8 cellular contexts compared by ENCODE assay signal in the genomic region with DNA sequence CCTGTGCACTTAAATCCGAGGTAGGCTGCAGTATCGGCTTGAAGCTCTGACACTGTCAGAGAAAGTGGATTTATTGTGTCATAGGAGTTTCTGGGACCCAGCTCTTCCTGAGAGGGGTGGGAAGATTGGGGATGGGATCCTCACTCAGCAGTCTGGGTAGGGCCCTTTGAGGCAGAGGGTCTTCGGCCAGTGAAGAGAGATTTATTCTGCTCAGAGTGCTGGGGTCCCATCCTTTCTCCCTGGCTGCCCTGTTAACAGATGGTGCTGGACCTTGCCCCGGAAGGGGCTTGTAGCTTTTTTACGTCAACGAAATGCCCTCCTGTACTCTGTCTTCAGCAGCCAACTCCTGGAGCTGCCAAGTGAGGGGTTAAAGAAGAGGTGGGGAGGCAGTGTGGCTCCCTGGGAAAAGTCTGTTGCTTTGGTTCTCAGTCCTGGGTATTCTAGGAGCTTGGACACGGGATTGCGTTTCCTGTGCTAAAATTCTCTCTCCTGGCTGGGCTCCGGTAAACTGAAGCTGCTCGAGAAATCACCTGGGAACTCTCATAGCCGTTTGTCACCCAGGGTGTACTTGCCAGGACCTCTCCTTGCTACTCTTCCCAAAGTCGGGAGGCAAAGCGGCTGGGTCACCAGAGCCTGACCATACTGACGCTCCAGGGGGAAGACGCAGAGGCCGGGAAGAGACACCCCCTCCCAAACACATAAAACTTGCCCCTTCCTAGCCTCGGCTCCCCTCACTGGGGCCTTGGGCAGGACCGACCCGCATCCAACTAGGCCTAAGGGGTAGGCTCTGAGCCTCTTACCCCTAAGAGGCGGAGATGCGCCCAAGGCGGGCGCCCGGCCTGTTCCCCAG. TPM values are rescaled to one million over a fixed set of nuclear protein-coding genes. Genes with fewer than 3 reads are reported as not detected.
A peak's percentile ranks its signal among the peaks of the same experiment; 100 is the strongest.
DNase-seq lines count a peak whose midpoint lies in the region; ATAC-seq, FAIRE-seq and TF ChIP-seq lines count a peak whose summit lies in the region.

No MANE protein-coding gene starts in this region.

- H3K9me2 ChIP-seq in neural cell (ENCODE audit: insufficient read depth, low read length), result no peaks in the 10 kb centered on the region

- peaks cover 27% of the 10 kb centered on the region for H3K79me2 ChIP-seq in neural cell (replicated peaks; ENCODE audit: insufficient read depth, low read length)

- H2AFZ ChIP-seq in neural cell (ENCODE audit: low read depth, low read length), result peak overlapping the region; percentile 58

- H4K20me1 ChIP-seq in neural cell (ENCODE audit: insufficient read depth), result no peaks in the 10 kb centered on the region

- H3K4me3 ChIP-seq in A673 (ENCODE audit: low read depth, low read length, poor library complexity, severe bottlenecking) (peak overlapping the region; percentile 61), SJCRH30 (peak overlapping the region; percentile 84), esophagus muscularis mucosa (peak overlapping the region; percentile 62 to 79 (median 72)), neural cell (ENCODE audit: low read length) (peak overlapping the region; percentile 74)

- TF ChIP-seq POLR2A in esophagus muscularis mucosa (IDR thresholded peaks at IDR 0.05; ENCODE audit: low read depth), result no peak

- H3K9me3 ChIP-seq in A673 (ENCODE audit: low read depth, low read length, poor library complexity, severe bottlenecking) (no peaks in the 10 kb centered on the region), SJCRH30 (replicated peaks) (no peaks in the 10 kb centered on the region), esophagus muscularis mucosa (no peaks in the 10 kb centered on the region), neural cell (ENCODE audit: low read length) (no peaks in the 10 kb centered on the region)

- TF ChIP-seq EP300 in esophagus muscularis mucosa (IDR thresholded peaks at IDR 0.05) (no peak), neural cell (conservative IDR thresholded peaks at IDR 0.05; ENCODE audit: poor library complexity, severe bottlenecking) (no peak)

- BruUV-seq in A673 (replicated peaks; lab: Mats Ljungman, UMichigan), result TSS peak; percentile 93

- peak; percentile 10 for ATAC-seq in GM21381 (IDR thresholded peaks at IDR 0.05; ENCODE audit: unreplicated experiment)

- no peak for FAIRE-seq in urothelium cell line (lab: Jason Lieb, UNC)

- H3F3A ChIP-seq in neural cell (ENCODE audit: insufficient read depth, low read length, poor library complexity, severe bottlenecking), result peaks cover 8% of the 10 kb centered on the region

- TF ChIP-seq CTCF in A673 (conservative IDR thresholded peaks at IDR 0.05; ENCODE audit: low read depth, low read length) (no peak), esophagus muscularis mucosa (IDR thresholded peaks at IDR 0.05) (no peak), neural cell (IDR thresholded peaks at IDR 0.05; ENCODE audit: poor library complexity, severe bottlenecking) (no peak)

- H3K36me3 ChIP-seq in A673 (ENCODE audit: insufficient read depth, low read length, poor library complexity, severe bottlenecking), result peaks cover 14% of the 10 kb centered on the region
- H3K36me3 ChIP-seq in SJCRH30, result peaks cover 7% of the 10 kb centered on the region; the same call in 1 of the 2 replicates
- peaks cover 0 to 39% (median 31%) of the 10 kb centered on the region in 4 donors for H3K36me3 ChIP-seq in esophagus muscularis mucosa
- H3K36me3 ChIP-seq in neural cell (ENCODE audit: insufficient read depth, low read length), result no peaks in the 10 kb centered on the region

- WGBS in esophagus muscularis mucosa, result 33% methylated on average over 18 of the region's 24 CpGs

- DNase-seq in A673 (ENCODE audit: low spot score) (no peak), SJCRH30 (peak; percentile 19 to 30), esophagus muscularis mucosa (ENCODE audit: extremely low spot score) (no peak), NCI-H69 (lab: John Stamatoyannopoulos, UW) (no peak), urothelium cell line (ENCODE audit: low spot score) (no peak), foreskin melanocyte (no peak)

- H3K4me1 ChIP-seq in A673 (ENCODE audit: insufficient read depth, low read length, poor library complexity, severe bottlenecking) (peaks cover 13% of the 10 kb centered on the region), SJCRH30 (peaks cover 5% of the 10 kb centered on the region; the same call in 1 of the 2 replicates), esophagus muscularis mucosa (peaks cover 48 to 77% (median 62%) of the 10 kb centered on the region in 4 donors)

- peak overlapping the region; percentile 89 for H3K27ac ChIP-seq in A673 (ENCODE audit: low read depth, low read length, poor library complexity, severe bottlenecking)
- H3K27ac ChIP-seq in SJCRH30, result peak overlapping the region; percentile 88
- peak overlapping the region; percentile 90 to 99 (median 99) for H3K27ac ChIP-seq in esophagus muscularis mucosa (replicated peaks in 1 of 4)
- H3K27ac ChIP-seq in neural cell (ENCODE audit: low read length), result peak overlapping the region; percentile 97

- TF ChIP-seq RAD21 in neural cell (conservative IDR thresholded peaks at IDR 0.05), result no peak

- intact Hi-C loops in A673 (cut with micrococcal nuclease; ENCODE audit: unreplicated experiment), result no loop called here
- intact Hi-C loops in esophagus muscularis mucosa (cut with DNase I), result no loop called here

- CTCF ChIA-PET in A673 (lab: Charles Lee), result interaction anchor here (0.6 kb wide), 1 partner anchor 13 kb away, joined by 3 read pairs; no protein-coding TSS in a partner anchor

- H3K9ac ChIP-seq in neural cell (ENCODE audit: low read length), result peak overlapping the region; percentile 89

- peak overlapping the region; percentile 68 for H3K4me2 ChIP-seq in neural cell (ENCODE audit: low read length)

- POLR2A ChIA-PET in A673 (lab: Charles Lee; ENCODE audit: low non-redundant PET), result interaction anchor here (0.5 kb wide), 2 partner anchors 154 to 194 kb away, joined by 4 to 6 read pairs; no protein-coding TSS in a partner anchor

- H3K27me3 ChIP-seq in A673 (replicated peaks; ENCODE audit: insufficient read depth, low read depth, low read length, poor library complexity) (no peaks in the 10 kb centered on the region), SJCRH30 (no peaks in the 10 kb centered on the region), esophagus muscularis mucosa (no peaks in the 10 kb centered on the region), neural cell (ENCODE audit: insufficient read depth, low read depth, low read length) (no peaks in the 10 kb centered on the region)

TF ChIP-seq in neural cell, 6 proteins besides CTCF, POLR2A, EP300 and RAD21:
- TF ChIP-seq TAF1 (IDR thresholded peaks at IDR 0.05; ENCODE audit: low read depth), result no peak
- TF ChIP-seq, protein P1, sequence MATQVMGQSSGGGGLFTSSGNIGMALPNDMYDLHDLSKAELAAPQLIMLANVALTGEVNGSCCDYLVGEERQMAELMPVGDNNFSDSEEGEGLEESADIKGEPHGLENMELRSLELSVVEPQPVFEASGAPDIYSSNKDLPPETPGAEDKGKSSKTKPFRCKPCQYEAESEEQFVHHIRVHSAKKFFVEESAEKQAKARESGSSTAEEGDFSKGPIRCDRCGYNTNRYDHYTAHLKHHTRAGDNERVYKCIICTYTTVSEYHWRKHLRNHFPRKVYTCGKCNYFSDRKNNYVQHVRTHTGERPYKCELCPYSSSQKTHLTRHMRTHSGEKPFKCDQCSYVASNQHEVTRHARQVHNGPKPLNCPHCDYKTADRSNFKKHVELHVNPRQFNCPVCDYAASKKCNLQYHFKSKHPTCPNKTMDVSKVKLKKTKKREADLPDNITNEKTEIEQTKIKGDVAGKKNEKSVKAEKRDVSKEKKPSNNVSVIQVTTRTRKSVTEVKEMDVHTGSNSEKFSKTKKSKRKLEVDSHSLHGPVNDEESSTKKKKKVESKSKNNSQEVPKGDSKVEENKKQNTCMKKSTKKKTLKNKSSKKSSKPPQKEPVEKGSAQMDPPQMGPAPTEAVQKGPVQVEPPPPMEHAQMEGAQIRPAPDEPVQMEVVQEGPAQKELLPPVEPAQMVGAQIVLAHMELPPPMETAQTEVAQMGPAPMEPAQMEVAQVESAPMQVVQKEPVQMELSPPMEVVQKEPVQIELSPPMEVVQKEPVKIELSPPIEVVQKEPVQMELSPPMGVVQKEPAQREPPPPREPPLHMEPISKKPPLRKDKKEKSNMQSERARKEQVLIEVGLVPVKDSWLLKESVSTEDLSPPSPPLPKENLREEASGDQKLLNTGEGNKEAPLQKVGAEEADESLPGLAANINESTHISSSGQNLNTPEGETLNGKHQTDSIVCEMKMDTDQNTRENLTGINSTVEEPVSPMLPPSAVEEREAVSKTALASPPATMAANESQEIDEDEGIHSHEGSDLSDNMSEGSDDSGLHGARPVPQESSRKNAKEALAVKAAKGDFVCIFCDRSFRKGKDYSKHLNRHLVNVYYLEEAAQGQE (IDR thresholded peaks at IDR 0.05; ENCODE audit: borderline replicate concordance), result no peak
- TF ChIP-seq POLR2AphosphoS5 (IDR thresholded peaks at IDR 0.05), result no peak
- TF ChIP-seq SMC3 (conservative IDR thresholded peaks at IDR 0.05; ENCODE audit: poor library complexity), result no peak
- no peak for TF ChIP-seq EZH2 (IDR thresholded peaks at IDR 0.05; ENCODE audit: borderline replicate concordance, insufficient read depth, low read length, poor library complexity, severe bottlenecking)
- no peak for TF ChIP-seq MXI1 (conservative IDR thresholded peaks at IDR 0.05; ENCODE audit: poor library complexity, severe bottlenecking)

RNA-seq across cellular contexts. Expression of a gene that starts 0.8 kb away (rescaled TPM):
- total RNA-seq in A673 (2021), result 61.8 and 62.6 TPM in 2 replicates
- total RNA-seq in SJCRH30 (2014; rRNA removed; shearing (Covaris generic)), result 24.6 and 26.6 TPM in 2 replicates
- 10 to 100 TPM; 18.9 to 32.7 (median 22.1) TPM for total RNA-seq in esophagus muscularis mucosa
- 42.8 and 44.0 TPM in 2 replicates for polyA plus RNA-seq in neural cell
- polyA minus RNA-seq in neural cell, result 16.3 and 23.5 TPM in 2 replicates

RNA-seq across cellular contexts. Expression of a gene that starts 4.6 kb away (rescaled TPM):
- total RNA-seq in A673 (2021) (0.70 and 0.97 TPM in 2 replicates), esophagus muscularis mucosa (10 to 100 TPM; 16.6 to 34.6 (median 25.4) TPM)
- 0.05 TPM in 1 of 2 replicates, not detected in the other for total RNA-seq in SJCRH30 (2014; rRNA removed; shearing (Covaris generic))
- 0.22 and 0.42 TPM in 2 replicates for polyA plus RNA-seq in neural cell
- polyA minus RNA-seq in neural cell, result not detected in 2 replicates

RNA-seq across cellular contexts. Expression of a gene that starts 8.1 kb away (rescaled TPM):
- 17.7 and 18.4 TPM in 2 replicates for total RNA-seq in A673 (2021)
- 13.0 and 14.4 TPM in 2 replicates for total RNA-seq in SJCRH30 (2014; rRNA removed; shearing (Covaris generic))
- 10 to 100 TPM; 26.2 to 40.9 (median 33.7) TPM for total RNA-seq in esophagus muscularis mucosa
- 8.8 and 11.4 TPM in 2 replicates for polyA plus RNA-seq in neural cell
- polyA minus RNA-seq in neural cell, result 11.3 and 13.4 TPM in 2 replicates

RNA-seq across cellular contexts. Expression of a gene that starts 11.9 kb away (rescaled TPM):
- total RNA-seq in A673 (2021), result 138 and 166 TPM in 2 replicates
- total RNA-seq in SJCRH30 (2014; rRNA removed; shearing (Covaris generic)), result 112 and 113 TPM in 2 replicates
- 10 to 100 TPM; 54.0 to 90.9 (median 75.8) TPM for total RNA-seq in esophagus muscularis mucosa
- polyA plus RNA-seq in neural cell, result 225 and 273 TPM in 2 replicates
- polyA minus RNA-seq in neural cell, result 85.5 and 93.9 TPM in 2 replicates

RNA-seq across cellular contexts. Expression of a gene that starts 51.9 kb away (rescaled TPM):
- total RNA-seq in A673 (2021) (2.4 and 2.8 TPM in 2 replicates), esophagus muscularis mucosa (under 1 TPM in 2 of 4 donors, not detected in 2; 0.42 to 0.52 TPM)
- 0.04 TPM in 1 of 2 replicates, not detected in the other for total RNA-seq in SJCRH30 (2014; rRNA removed; shearing (Covaris generic))
- 11.5 and 14.2 TPM in 2 replicates for polyA plus RNA-seq in neural cell
- polyA minus RNA-seq in neural cell, result 4.1 TPM in 2 replicates

Comparison
In these comparisons a context has a peak if more than half of its experiments do, and no peak if none do; other contexts are left out.
1. DNase-seq: peak in SJCRH30 (2 of 2); none in A673 (single experiment), esophagus muscularis mucosa (single experiment), NCI-H69 (single experiment), urothelium cell line (single experiment) and foreskin melanocyte (single experiment).
2. Peak in every context shown above with its lines, with median percentiles within 50 percentile points of each other: H3K27ac ChIP-seq and H3K4me3 ChIP-seq.